In genomic region chr3:133894334-133895207, GRCh38 we compare ENCODE assay signal across 9 cellular contexts. TPM values are rescaled to one million over a fixed set of nuclear protein-coding genes. Genes with fewer than 3 reads are reported as not detected.
DNase-seq lines count a peak whose midpoint lies in the region; ATAC-seq and TF ChIP-seq lines count a peak whose summit lies in the region.
"Had no signal": no experiment of that assay in that cellular context is flagged by ENCODE, and none has a peak within 500 bp of the region (broad histone marks: within the 10 kb centered on the region; RNA-seq: fewer than 3 reads in every experiment).

No MANE protein-coding gene starts in this region.

- no peaks in the 10 kb centered on the region for H3K4me1 Mint-ChIP-seq in progenitor cell of endocrine pancreas (ENCODE audit: low read depth)

- H3K9me3 Mint-ChIP-seq in progenitor cell of endocrine pancreas (ENCODE audit: low read depth), result no peaks in the 10 kb centered on the region
- H3K9me3 Mint-ChIP-seq: activated naive CD8-positive, alpha-beta T cell treated with anti-CD3 and anti-CD28 coated beads, Interleukin-2, amount 10 ng/mL, durations not matched to agents 7 days and 5 days had no signal

- H3K4me1 ChIP-seq in Peyer's patch, result peaks cover 0 to 17% (median 4%) of the 10 kb centered on the region in 4 donors

- H3K36me3 Mint-ChIP-seq in progenitor cell of endocrine pancreas (ENCODE audit: insufficient read depth), result no peaks in the 10 kb centered on the region
- H3K36me3 Mint-ChIP-seq: activated naive CD8-positive, alpha-beta T cell treated with anti-CD3 and anti-CD28 coated beads, Interleukin-2, amount 10 ng/mL, durations not matched to agents 7 days and 5 days had no signal

- H3K4me3 Mint-ChIP-seq in progenitor cell of endocrine pancreas (ENCODE audit: low read depth), result peak overlapping the region; percentile 71

- peaks cover 75% of the 10 kb centered on the region for H3K27me3 Mint-ChIP-seq in progenitor cell of endocrine pancreas

- H3K4me3 ChIP-seq in Peyer's patch, result peak overlapping the region; percentile 36 to 71 (median 51)

- H3K9me3 ChIP-seq in Peyer's patch, result no peaks in the 10 kb centered on the region

- no peak overlapping the region for H3K27ac ChIP-seq in Peyer's patch

- no peak overlapping the region for H3K27ac Mint-ChIP-seq in progenitor cell of endocrine pancreas
- H3K27ac Mint-ChIP-seq: activated naive CD8-positive, alpha-beta T cell treated with anti-CD3 and anti-CD28 coated beads, Interleukin-2, amount 10 ng/mL, durations not matched to agents 7 days and 5 days had no signal

- H3K36me3 ChIP-seq in Peyer's patch, result no peaks in the 10 kb centered on the region

- DNase-seq in GM03348 (ENCODE audit: low spot score), result peak; percentile 38
- no peak for DNase-seq in Peyer's patch
- no peak for DNase-seq in Right ventricle myocardium superior
- DNase-seq in progenitor cell of endocrine pancreas (ENCODE audit: low spot score, unreplicated experiment), result no peak
- DNase-seq in NCI-H774 (lab: John Stamatoyannopoulos, UW), result no peak
- DNase-seq in NCI-H2029 treated with DMSO at 0.1 percent for 48 hours (lab: John Stamatoyannopoulos, UW), result no peak

- ATAC-seq in Right ventricle myocardium superior (ENCODE audit: poor library complexity) (peak; percentile 36), GM21529 (IDR thresholded peaks at IDR 0.05; ENCODE audit: unreplicated experiment) (no peak), GM21515 (IDR thresholded peaks at IDR 0.05; ENCODE audit: unreplicated experiment) (no peak)

- intact Hi-C loops in Right ventricle myocardium superior (cut with DNase I), result loop anchor here (5.0 kb wide), 1 partner anchor 72 kb away; no protein-coding TSS in a partner anchor

- H3K27me3 ChIP-seq in Peyer's patch, result peaks cover 0 to 4% of the 10 kb centered on the region in 2 donors

- no peak for TF ChIP-seq CTCF in Peyer's patch (IDR thresholded peaks at IDR 0.05)
- peak; percentile 15 for TF ChIP-seq CTCF in progenitor cell of endocrine pancreas (IDR thresholded peaks at IDR 0.05; ENCODE audit: unreplicated experiment)

- TF ChIP-seq POLR2A in Peyer's patch (IDR thresholded peaks at IDR 0.05), result no peak

RNA-seq across cellular contexts. Expression of gene RAB6B, which starts 1.1 kb away (rescaled TPM):
- 1 to 10 TPM in 1 of 4 donors, under 1 TPM in 3; 0.53 to 1.2 (median 0.81) TPM for total RNA-seq in Peyer's patch
- total RNA-seq in Right ventricle myocardium superior, result 48.5 TPM
- 10.5 and 12.9 TPM in 2 replicates for total RNA-seq in progenitor cell of endocrine pancreas
